16 cellular contexts compared by ENCODE assay signal in genomic region chr9:109258619-109259321, GRCh38.
DNase-seq lines count a peak whose midpoint lies in the region; ATAC-seq and TF ChIP-seq lines count a peak whose summit lies in the region.
"Had no signal": no experiment of that assay in that cellular context is flagged by ENCODE, and none has a peak within 500 bp of the region (broad histone marks: within the 10 kb centered on the region; RNA-seq: fewer than 3 reads in every experiment).

No MANE protein-coding gene starts in this region.

- no peaks in the 10 kb centered on the region for H3K9me3 ChIP-seq in esophagus muscularis mucosa

- CTCF ChIA-PET in activated CD4-positive, alpha-beta memory T cell treated with anti-CD3 and anti-CD28 coated beads, Interleukin-2, amount 10 ng/mL, durations not matched to agents 7 days and 5 days (lab: Charles Lee) = no interaction called here

- no peak for TF ChIP-seq POLR2A in esophagus muscularis mucosa (IDR thresholded peaks at IDR 0.05; ENCODE audit: low read depth)

- TF ChIP-seq CTCF in neural crest cell (conservative IDR thresholded peaks at IDR 0.05) (no peak), esophagus muscularis mucosa (IDR thresholded peaks at IDR 0.05) (no peak)

- H3K4me1 Mint-ChIP-seq in neural crest cell = peaks cover 5% of the 10 kb centered on the region
- no peaks in the 10 kb centered on the region for H3K4me1 Mint-ChIP-seq in activated CD4-positive, alpha-beta memory T cell treated with anti-CD3 and anti-CD28 coated beads, Interleukin-2, amount 10 ng/mL, durations not matched to agents 7 days and 5 days
- H3K4me1 Mint-ChIP-seq: activated naive CD4-positive, alpha-beta T cell treated with anti-CD3 and anti-CD28 coated beads, Interleukin-2, amount 50 U/mL, for 24 hours had no signal

- intact Hi-C loops in esophagus muscularis mucosa (cut with DNase I) = no loop called here

- H3K27me3 Mint-ChIP-seq in neural crest cell (ENCODE audit: low read depth) = no peaks in the 10 kb centered on the region
- H3K27me3 Mint-ChIP-seq in activated CD4-positive, alpha-beta memory T cell treated with anti-CD3 and anti-CD28 coated beads, Interleukin-2, amount 10 ng/mL, durations not matched to agents 7 days and 5 days = peaks cover 16% of the 10 kb centered on the region
- H3K27me3 Mint-ChIP-seq: activated naive CD4-positive, alpha-beta T cell treated with anti-CD3 and anti-CD28 coated beads, Interleukin-2, amount 50 U/mL, for 24 hours had no signal

- POLR2A ChIA-PET in activated CD4-positive, alpha-beta memory T cell treated with anti-CD3 and anti-CD28 coated beads, Interleukin-2, amount 10 ng/mL, durations not matched to agents 7 days and 5 days (lab: Charles Lee) = no interaction called here

- ATAC-seq in GM21390 (IDR thresholded peaks at IDR 0.05; ENCODE audit: unreplicated experiment) = no peak

- WGBS in esophagus muscularis mucosa = 46% methylated on average over 10 of the region's 10 CpGs

- no peaks in the 10 kb centered on the region for H3K27me3 ChIP-seq in esophagus muscularis mucosa
- H3K27me3 ChIP-seq: cardiac muscle cell had no signal

- peak; percentile 21 for DNase-seq in DMS 273 treated with DMSO at 0.1 percent for 48 hours (lab: John Stamatoyannopoulos, UW)
- peak; percentile 36 for DNase-seq in NCI-H187 treated with DMSO at 0.1 percent for 48 hours (lab: John Stamatoyannopoulos, UW)
- peak; percentile 31 for DNase-seq in SK-N-DZ (ENCODE audit: low spot score)
- no peak for DNase-seq in neural crest cell (ENCODE audit: low read depth, low spot score)
- no peak for DNase-seq in esophagus muscularis mucosa (ENCODE audit: extremely low spot score)
- DNase-seq in activated CD4-positive, alpha-beta memory T cell treated with anti-CD3 and anti-CD28 coated beads, Interleukin-2, amount 10 ng/mL, durations not matched to agents 7 days and 5 days = no peak
- DNase-seq in HuH-7 (ENCODE audit: low spot score) = no peak
- DNase-seq: activated CD8-positive, alpha-beta memory T cell treated with anti-CD3 and anti-CD28 coated beads, Interleukin-2, amount 50 U/mL, for 48 hours; DMS53; foreskin fibroblast; KG1; NCI-H1436 treated with DMSO at 0.1 percent for 48 hours; OCI-M1 had no signal

- H3K27ac ChIP-seq in esophagus muscularis mucosa (replicated peaks in 1 of 4) = no peak overlapping the region
- H3K27ac ChIP-seq: cardiac muscle cell had no signal

- no peak overlapping the region for H3K4me3 Mint-ChIP-seq in neural crest cell
- no peak overlapping the region for H3K4me3 Mint-ChIP-seq in activated CD4-positive, alpha-beta memory T cell treated with anti-CD3 and anti-CD28 coated beads, Interleukin-2, amount 10 ng/mL, durations not matched to agents 7 days and 5 days
- H3K4me3 Mint-ChIP-seq: activated naive CD4-positive, alpha-beta T cell treated with anti-CD3 and anti-CD28 coated beads, Interleukin-2, amount 50 U/mL, for 24 hours had no signal

- TF ChIP-seq EP300 in esophagus muscularis mucosa (IDR thresholded peaks at IDR 0.05) = no peak

- peak overlapping the region; percentile 31 for H3K27ac Mint-ChIP-seq in neural crest cell (ENCODE audit: unreplicated experiment)
- no peak overlapping the region for H3K27ac Mint-ChIP-seq in activated CD4-positive, alpha-beta memory T cell treated with anti-CD3 and anti-CD28 coated beads, Interleukin-2, amount 10 ng/mL, durations not matched to agents 7 days and 5 days
- H3K27ac Mint-ChIP-seq: activated naive CD4-positive, alpha-beta T cell treated with anti-CD3 and anti-CD28 coated beads, Interleukin-2, amount 50 U/mL, for 24 hours had no signal

- no peaks in the 10 kb centered on the region for H3K36me3 Mint-ChIP-seq in neural crest cell (ENCODE audit: low read depth)
- H3K36me3 Mint-ChIP-seq in activated CD4-positive, alpha-beta memory T cell treated with anti-CD3 and anti-CD28 coated beads, Interleukin-2, amount 10 ng/mL, durations not matched to agents 7 days and 5 days (ENCODE audit: low read depth) = no peaks in the 10 kb centered on the region
- H3K36me3 Mint-ChIP-seq: activated naive CD4-positive, alpha-beta T cell treated with anti-CD3 and anti-CD28 coated beads, Interleukin-2, amount 50 U/mL, for 24 hours had no signal

- peaks cover 0 to 2% (median 0%) of the 10 kb centered on the region in 4 donors for H3K4me1 ChIP-seq in esophagus muscularis mucosa

- H3K36me3 ChIP-seq in esophagus muscularis mucosa = no peaks in the 10 kb centered on the region
- H3K36me3 ChIP-seq: cardiac muscle cell had no signal

- no peak overlapping the region for H3K4me3 ChIP-seq in esophagus muscularis mucosa
- H3K4me3 ChIP-seq: cardiac muscle cell had no signal

- H3K9me3 Mint-ChIP-seq in neural crest cell = no peaks in the 10 kb centered on the region
- no peaks in the 10 kb centered on the region for H3K9me3 Mint-ChIP-seq in activated CD4-positive, alpha-beta memory T cell treated with anti-CD3 and anti-CD28 coated beads, Interleukin-2, amount 10 ng/mL, durations not matched to agents 7 days and 5 days
- H3K9me3 Mint-ChIP-seq: activated naive CD4-positive, alpha-beta T cell treated with anti-CD3 and anti-CD28 coated beads, Interleukin-2, amount 50 U/mL, for 24 hours had no signal

Comparison
In these comparisons a context has a peak if more than half of its experiments do, and no peak if none do; other contexts are left out.
1. DNase-seq: peak in DMS 273 treated with DMSO at 0.1 percent for 48 hours (single experiment), NCI-H187 treated with DMSO at 0.1 percent for 48 hours (single experiment) and SK-N-DZ (single experiment); none in neural crest cell (single experiment), esophagus muscularis mucosa (single experiment), activated CD4-positive, alpha-beta memory T cell treated with anti-CD3 and anti-CD28 coated beads, Interleukin-2, amount 10 ng/mL, durations not matched to agents 7 days and 5 days (single experiment) and HuH-7 (single experiment).